Comparison of ENCODE assay signal across 1 cellular context in genomic region chr1:10430216-10431064, GRCh38.
TF ChIP-seq lines count a peak whose summit lies in the region.

CENPS (plus strand) TSS chr1:10430433; CDS start chr1:10430518, 85 bp downstream.

TF ChIP-seq in HepG2, 621 proteins besides CTCF, POLR2A, EP300 and RAD21 (continued from another document):
- TF ChIP-seq SMAD3 (CRISPR knock-in tag; IDR thresholded peaks at IDR 0.05): peak; percentile 63; the same call in 1 of the 2 replicates
- peak; percentile 82; the same call in 1 of the 2 replicates for TF ChIP-seq POGZ (CRISPR knock-in tag; IDR thresholded peaks at IDR 0.05)
- TF ChIP-seq NFAT5 (CRISPR knock-in tag; IDR thresholded peaks at IDR 0.05): peak; percentile 76
- peak; percentile 9; the same call in 1 of the 2 replicates for TF ChIP-seq NFKBIZ (CRISPR knock-in tag; IDR thresholded peaks at IDR 0.05)
- no peak for TF ChIP-seq POLR2AphosphoS2 (IDR thresholded peaks at IDR 0.05; ENCODE audit: low read depth, low read length)
- TF ChIP-seq NR2F2 (IDR thresholded peaks at IDR 0.05; ENCODE audit: borderline replicate concordance, low read depth): no peak; the same call in 1 of the 2 replicates
- TF ChIP-seq ADNP (CRISPR knock-in tag; IDR thresholded peaks at IDR 0.05): 0 out of 2 replicates have a peak, but pooled peaks have one; percentile 57
- TF ChIP-seq GMEB1 (CRISPR knock-in tag; IDR thresholded peaks at IDR 0.05; ENCODE audit: borderline replicate concordance): peak; percentile 85
- TF ChIP-seq MED1 (CRISPR knock-in tag; IDR thresholded peaks at IDR 0.05): peak; percentile 29; the same call in 1 of the 2 replicates
- peak; percentile 64; the same call in 1 of the 2 replicates for TF ChIP-seq ZNF24 (IDR thresholded peaks at IDR 0.05)
- TF ChIP-seq ZNF124 (CRISPR knock-in tag; IDR thresholded peaks at IDR 0.05): peak; percentile 87; the same call in 1 of the 2 replicates
- TF ChIP-seq ZNF562 (CRISPR knock-in tag; IDR thresholded peaks at IDR 0.05; ENCODE audit: borderline replicate concordance): peak; percentile 93
- TF ChIP-seq SIN3B (IDR thresholded peaks at IDR 0.05; ENCODE audit: low read length): peak; percentile 91
- peak; percentile 57; the same call in 1 of the 2 replicates for TF ChIP-seq ZFP82 (CRISPR knock-in tag; IDR thresholded peaks at IDR 0.05; ENCODE audit: borderline replicate concordance)
- no peak for TF ChIP-seq ZNF138 (CRISPR knock-in tag; IDR thresholded peaks at IDR 0.05; ENCODE audit: low read depth)
- TF ChIP-seq ZFP91 (CRISPR knock-in tag; IDR thresholded peaks at IDR 0.05; ENCODE audit: borderline replicate concordance): peak; percentile 96
